1 cellular context compared by ENCODE assay signal in the genomic region with DNA sequence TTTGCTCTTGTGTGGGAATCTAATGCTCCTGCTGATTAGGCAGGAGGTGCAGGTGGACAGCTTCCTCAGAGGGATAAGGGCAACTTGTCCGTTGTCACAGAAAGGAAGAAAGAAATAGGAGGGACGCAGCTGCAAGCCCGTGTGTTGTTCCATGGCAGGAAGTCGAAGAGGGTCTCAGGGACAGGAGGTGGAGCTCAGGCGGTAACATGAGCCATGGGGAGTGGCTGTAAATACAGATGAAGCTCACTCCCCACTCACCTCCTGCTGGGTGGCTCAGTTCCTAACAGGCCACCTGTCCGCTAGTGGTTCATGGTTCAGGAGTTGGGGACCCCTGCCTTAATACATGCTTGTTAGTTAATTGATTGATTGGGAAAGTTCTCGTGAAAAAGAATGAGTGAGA.
A peak's percentile ranks its signal among the peaks of the same experiment; 100 is the strongest.
TF ChIP-seq lines count a peak whose summit lies in the region.

No MANE protein-coding gene starts in this region.

TF ChIP-seq in HEK293, 187 proteins besides CTCF, POLR2A, EP300 and RAD21 (continued from another document):
- TF ChIP-seq, protein P1, sequence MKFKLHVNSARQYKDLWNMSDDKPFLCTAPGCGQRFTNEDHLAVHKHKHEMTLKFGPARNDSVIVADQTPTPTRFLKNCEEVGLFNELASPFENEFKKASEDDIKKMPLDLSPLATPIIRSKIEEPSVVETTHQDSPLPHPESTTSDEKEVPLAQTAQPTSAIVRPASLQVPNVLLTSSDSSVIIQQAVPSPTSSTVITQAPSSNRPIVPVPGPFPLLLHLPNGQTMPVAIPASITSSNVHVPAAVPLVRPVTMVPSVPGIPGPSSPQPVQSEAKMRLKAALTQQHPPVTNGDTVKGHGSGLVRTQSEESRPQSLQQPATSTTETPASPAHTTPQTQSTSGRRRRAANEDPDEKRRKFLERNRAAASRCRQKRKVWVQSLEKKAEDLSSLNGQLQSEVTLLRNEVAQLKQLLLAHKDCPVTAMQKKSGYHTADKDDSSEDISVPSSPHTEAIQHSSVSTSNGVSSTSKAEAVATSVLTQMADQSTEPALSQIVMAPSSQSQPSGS (tag by site-specific recombination; IDR thresholded peaks at IDR 0.05; ENCODE audit: low read depth), result no peak
- TF ChIP-seq ZNF121 (tag by site-specific recombination; IDR thresholded peaks at IDR 0.05) (no peak), ZNF549 (tag by site-specific recombination; IDR thresholded peaks at IDR 0.05) (no peak), SETDB1 (IDR thresholded peaks at IDR 0.05; ENCODE audit: insufficient read length, low read length) (peak; percentile 41), ZNF837 (tag by site-specific recombination; IDR thresholded peaks at IDR 0.05) (no peak), ZBTB17 (tag by site-specific recombination; IDR thresholded peaks at IDR 0.05) (no peak), ZNF768 (tag by site-specific recombination; IDR thresholded peaks at IDR 0.05) (no peak), MYNN (tag by site-specific recombination; IDR thresholded peaks at IDR 0.05; ENCODE audit: borderline replicate concordance) (no peak), ZNF16 (tag by site-specific recombination; IDR thresholded peaks at IDR 0.05; ENCODE audit: low read depth) (no peak), ZNF610 (tag by site-specific recombination; IDR thresholded peaks at IDR 0.05; ENCODE audit: borderline replicate concordance) (peak; percentile 100), YY1 (tag by site-specific recombination; IDR thresholded peaks at IDR 0.05) (no peak), ZNF600 (tag by site-specific recombination; IDR thresholded peaks at IDR 0.05) (no peak), MZF1 (tag by site-specific recombination; IDR thresholded peaks at IDR 0.05; ENCODE audit: borderline replicate concordance) (0 out of 2 replicates have a peak, but pooled peaks have one; percentile 41), TRIM28 (IDR thresholded peaks at IDR 0.05; ENCODE audit: borderline replicate concordance, low read length) (peak; percentile 51; the same call in 1 of the 2 replicates), ZNF426 (tag by site-specific recombination; IDR thresholded peaks at IDR 0.05) (no peak), ZNF792 (tag by site-specific recombination; IDR thresholded peaks at IDR 0.05) (no peak), ZNF302 (tag by site-specific recombination; IDR thresholded peaks at IDR 0.05; ENCODE audit: low read depth) (no peak), ZNF529 (tag by site-specific recombination; IDR thresholded peaks at IDR 0.05; ENCODE audit: insufficient replicate concordance) (no peak), ZSCAN30 (tag by site-specific recombination; IDR thresholded peaks at IDR 0.05) (no peak), YY2 (tag by site-specific recombination; IDR thresholded peaks at IDR 0.05) (no peak), ZNF624 (tag by site-specific recombination; IDR thresholded peaks at IDR 0.05) (no peak), ZXDB (tag by site-specific recombination; IDR thresholded peaks at IDR 0.05) (no peak), GLI4 (tag by site-specific recombination; IDR thresholded peaks at IDR 0.05) (no peak), WT1 (tag by site-specific recombination; IDR thresholded peaks at IDR 0.05) (peak; percentile 87), ZNF670 (tag by site-specific recombination; IDR thresholded peaks at IDR 0.05; ENCODE audit: low read depth) (no peak), ZNF112 (tag by site-specific recombination; IDR thresholded peaks at IDR 0.05) (no peak), ZNF416 (tag by site-specific recombination; IDR thresholded peaks at IDR 0.05) (no peak)
- TF ChIP-seq, protein P2, sequence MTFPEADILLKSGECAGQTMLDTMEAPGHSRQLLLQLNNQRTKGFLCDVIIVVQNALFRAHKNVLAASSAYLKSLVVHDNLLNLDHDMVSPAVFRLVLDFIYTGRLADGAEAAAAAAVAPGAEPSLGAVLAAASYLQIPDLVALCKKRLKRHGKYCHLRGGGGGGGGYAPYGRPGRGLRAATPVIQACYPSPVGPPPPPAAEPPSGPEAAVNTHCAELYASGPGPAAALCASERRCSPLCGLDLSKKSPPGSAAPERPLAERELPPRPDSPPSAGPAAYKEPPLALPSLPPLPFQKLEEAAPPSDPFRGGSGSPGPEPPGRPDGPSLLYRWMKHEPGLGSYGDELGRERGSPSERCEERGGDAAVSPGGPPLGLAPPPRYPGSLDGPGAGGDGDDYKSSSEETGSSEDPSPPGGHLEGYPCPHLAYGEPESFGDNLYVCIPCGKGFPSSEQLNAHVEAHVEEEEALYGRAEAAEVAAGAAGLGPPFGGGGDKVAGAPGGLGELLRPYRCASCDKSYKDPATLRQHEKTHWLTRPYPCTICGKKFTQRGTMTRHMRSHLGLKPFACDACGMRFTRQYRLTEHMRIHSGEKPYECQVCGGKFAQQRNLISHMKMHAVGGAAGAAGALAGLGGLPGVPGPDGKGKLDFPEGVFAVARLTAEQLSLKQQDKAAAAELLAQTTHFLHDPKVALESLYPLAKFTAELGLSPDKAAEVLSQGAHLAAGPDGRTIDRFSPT (tag by site-specific recombination; IDR thresholded peaks at IDR 0.05), result no peak
- TF ChIP-seq, protein P3, sequence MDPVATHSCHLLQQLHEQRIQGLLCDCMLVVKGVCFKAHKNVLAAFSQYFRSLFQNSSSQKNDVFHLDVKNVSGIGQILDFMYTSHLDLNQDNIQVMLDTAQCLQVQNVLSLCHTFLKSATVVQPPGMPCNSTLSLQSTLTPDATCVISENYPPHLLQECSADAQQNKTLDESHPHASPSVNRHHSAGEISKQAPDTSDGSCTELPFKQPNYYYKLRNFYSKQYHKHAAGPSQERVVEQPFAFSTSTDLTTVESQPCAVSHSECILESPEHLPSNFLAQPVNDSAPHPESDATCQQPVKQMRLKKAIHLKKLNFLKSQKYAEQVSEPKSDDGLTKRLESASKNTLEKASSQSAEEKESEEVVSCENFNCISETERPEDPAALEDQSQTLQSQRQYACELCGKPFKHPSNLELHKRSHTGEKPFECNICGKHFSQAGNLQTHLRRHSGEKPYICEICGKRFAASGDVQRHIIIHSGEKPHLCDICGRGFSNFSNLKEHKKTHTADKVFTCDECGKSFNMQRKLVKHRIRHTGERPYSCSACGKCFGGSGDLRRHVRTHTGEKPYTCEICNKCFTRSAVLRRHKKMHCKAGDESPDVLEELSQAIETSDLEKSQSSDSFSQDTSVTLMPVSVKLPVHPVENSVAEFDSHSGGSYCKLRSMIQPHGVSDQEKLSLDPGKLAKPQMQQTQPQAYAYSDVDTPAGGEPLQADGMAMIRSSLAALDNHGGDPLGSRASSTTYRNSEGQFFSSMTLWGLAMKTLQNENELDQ (tag by site-specific recombination; IDR thresholded peaks at IDR 0.05; ENCODE audit: low read depth), result no peak
- TF ChIP-seq, protein P4, sequence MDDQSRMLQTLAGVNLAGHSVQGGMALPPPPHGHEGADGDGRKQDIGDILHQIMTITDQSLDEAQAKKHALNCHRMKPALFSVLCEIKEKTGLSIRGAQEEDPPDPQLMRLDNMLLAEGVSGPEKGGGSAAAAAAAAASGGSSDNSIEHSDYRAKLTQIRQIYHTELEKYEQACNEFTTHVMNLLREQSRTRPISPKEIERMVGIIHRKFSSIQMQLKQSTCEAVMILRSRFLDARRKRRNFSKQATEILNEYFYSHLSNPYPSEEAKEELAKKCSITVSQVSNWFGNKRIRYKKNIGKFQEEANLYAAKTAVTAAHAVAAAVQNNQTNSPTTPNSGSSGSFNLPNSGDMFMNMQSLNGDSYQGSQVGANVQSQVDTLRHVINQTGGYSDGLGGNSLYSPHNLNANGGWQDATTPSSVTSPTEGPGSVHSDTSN (CRISPR knock-in tag; IDR thresholded peaks at IDR 0.05), result no peak
- TF ChIP-seq, protein P5, sequence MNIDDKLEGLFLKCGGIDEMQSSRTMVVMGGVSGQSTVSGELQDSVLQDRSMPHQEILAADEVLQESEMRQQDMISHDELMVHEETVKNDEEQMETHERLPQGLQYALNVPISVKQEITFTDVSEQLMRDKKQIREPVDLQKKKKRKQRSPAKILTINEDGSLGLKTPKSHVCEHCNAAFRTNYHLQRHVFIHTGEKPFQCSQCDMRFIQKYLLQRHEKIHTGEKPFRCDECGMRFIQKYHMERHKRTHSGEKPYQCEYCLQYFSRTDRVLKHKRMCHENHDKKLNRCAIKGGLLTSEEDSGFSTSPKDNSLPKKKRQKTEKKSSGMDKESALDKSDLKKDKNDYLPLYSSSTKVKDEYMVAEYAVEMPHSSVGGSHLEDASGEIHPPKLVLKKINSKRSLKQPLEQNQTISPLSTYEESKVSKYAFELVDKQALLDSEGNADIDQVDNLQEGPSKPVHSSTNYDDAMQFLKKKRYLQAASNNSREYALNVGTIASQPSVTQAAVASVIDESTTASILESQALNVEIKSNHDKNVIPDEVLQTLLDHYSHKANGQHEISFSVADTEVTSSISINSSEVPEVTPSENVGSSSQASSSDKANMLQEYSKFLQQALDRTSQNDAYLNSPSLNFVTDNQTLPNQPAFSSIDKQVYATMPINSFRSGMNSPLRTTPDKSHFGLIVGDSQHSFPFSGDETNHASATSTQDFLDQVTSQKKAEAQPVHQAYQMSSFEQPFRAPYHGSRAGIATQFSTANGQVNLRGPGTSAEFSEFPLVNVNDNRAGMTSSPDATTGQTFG (tag by site-specific recombination; IDR thresholded peaks at IDR 0.05; ENCODE audit: borderline replicate concordance), result no peak
- TF ChIP-seq, protein P6, sequence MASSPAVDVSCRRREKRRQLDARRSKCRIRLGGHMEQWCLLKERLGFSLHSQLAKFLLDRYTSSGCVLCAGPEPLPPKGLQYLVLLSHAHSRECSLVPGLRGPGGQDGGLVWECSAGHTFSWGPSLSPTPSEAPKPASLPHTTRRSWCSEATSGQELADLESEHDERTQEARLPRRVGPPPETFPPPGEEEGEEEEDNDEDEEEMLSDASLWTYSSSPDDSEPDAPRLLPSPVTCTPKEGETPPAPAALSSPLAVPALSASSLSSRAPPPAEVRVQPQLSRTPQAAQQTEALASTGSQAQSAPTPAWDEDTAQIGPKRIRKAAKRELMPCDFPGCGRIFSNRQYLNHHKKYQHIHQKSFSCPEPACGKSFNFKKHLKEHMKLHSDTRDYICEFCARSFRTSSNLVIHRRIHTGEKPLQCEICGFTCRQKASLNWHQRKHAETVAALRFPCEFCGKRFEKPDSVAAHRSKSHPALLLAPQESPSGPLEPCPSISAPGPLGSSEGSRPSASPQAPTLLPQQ (tag by site-specific recombination; IDR thresholded peaks at IDR 0.05), result no peak
